17 cellular contexts compared by ENCODE assay signal in the genomic region with DNA sequence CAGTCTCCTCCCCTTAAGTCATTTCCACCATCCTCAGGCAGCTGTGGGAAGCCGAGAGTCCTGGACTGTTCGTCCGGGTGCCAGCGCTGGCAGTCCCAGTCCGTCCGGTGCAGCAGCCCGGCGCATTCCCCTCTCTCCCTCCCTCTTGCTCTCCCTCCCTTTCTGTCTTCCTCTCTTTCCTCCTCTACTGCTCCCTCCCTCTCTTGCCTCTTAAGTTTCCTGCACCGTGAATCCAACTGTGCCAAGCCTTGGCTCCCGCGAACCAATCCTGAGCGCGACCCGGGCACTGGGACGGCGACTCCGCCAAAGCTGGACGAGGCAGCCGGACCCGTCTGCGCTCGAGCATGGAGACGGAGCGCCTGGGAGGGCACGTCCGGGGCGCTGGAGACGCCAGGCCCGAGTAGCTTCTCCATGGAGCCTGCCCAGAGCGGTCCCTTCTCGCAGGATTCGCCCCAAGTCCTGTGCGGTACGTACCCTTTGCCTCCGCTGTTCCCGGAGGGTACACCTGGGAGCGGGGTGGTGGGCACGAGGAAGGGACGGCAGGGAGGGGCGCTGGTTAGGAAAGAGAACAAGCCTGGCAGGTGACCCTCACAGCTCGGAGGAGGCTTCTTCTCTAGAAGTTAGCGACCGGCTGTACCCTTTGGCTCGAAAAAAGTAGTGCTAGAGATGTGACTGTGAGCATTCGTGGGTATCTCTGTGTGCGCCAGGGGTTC. TPM values are rescaled to one million over a fixed set of nuclear protein-coding genes. Genes with fewer than 3 reads are reported as not detected.
DNase-seq lines count a peak whose midpoint lies in the region; ATAC-seq and TF ChIP-seq lines count a peak whose summit lies in the region.
"Had no signal": no experiment of that assay in that cellular context is flagged by ENCODE, and none has a peak within 500 bp of the region (broad histone marks: within the 10 kb centered on the region; RNA-seq: fewer than 3 reads in every experiment).

No MANE protein-coding gene starts in this region.

- H3K4me1 Mint-ChIP-seq in activated T-cell treated with anti-CD3 and anti-CD28 coated beads, Interleukin-2, amount 50 U/mL, for 24 hours (ENCODE audit: low read depth): peaks cover 33% of the 10 kb centered on the region
- H3K4me1 Mint-ChIP-seq in type B pancreatic cell (ENCODE audit: unreplicated experiment): no peaks in the 10 kb centered on the region

- H3K27me3 Mint-ChIP-seq in activated T-cell treated with anti-CD3 and anti-CD28 coated beads, Interleukin-2, amount 50 U/mL, for 24 hours: peaks cover 92% of the 10 kb centered on the region
- peaks cover 96% of the 10 kb centered on the region for H3K27me3 Mint-ChIP-seq in type B pancreatic cell

- peak overlapping the region; percentile 60 for H3K4me3 ChIP-seq in iPS-18c (ENCODE audit: insufficient read depth, low read depth, low read length)
- H3K4me3 ChIP-seq: skin epidermis, transverse colon had no signal

- ATAC-seq in HG03378 (IDR thresholded peaks at IDR 0.05; ENCODE audit: unreplicated experiment): no peak

- H3K9me3 Mint-ChIP-seq in activated T-cell treated with anti-CD3 and anti-CD28 coated beads, Interleukin-2, amount 50 U/mL, for 24 hours: no peaks in the 10 kb centered on the region
- H3K9me3 Mint-ChIP-seq in type B pancreatic cell: no peaks in the 10 kb centered on the region

- no peaks in the 10 kb centered on the region for H3K9me3 ChIP-seq in iPS-18c (ENCODE audit: control insufficient read depth, insufficient read depth, low read length)
- H3K9me3 ChIP-seq: transverse colon had no signal

- H3K27ac Mint-ChIP-seq in activated T-cell treated with anti-CD3 and anti-CD28 coated beads, Interleukin-2, amount 50 U/mL, for 24 hours: no peak overlapping the region
- H3K27ac Mint-ChIP-seq in type B pancreatic cell: no peak overlapping the region
- H3K27ac Mint-ChIP-seq: HFFc6; natural killer cell treated with Interleukin-12 subunit alpha and Interleukin-12 subunit beta and Interleukin-15 and Interleukin-18, amount 100 ng/mL, for 72 hours had no signal

- no peak for TF ChIP-seq CTCF in type B pancreatic cell (conservative IDR thresholded peaks at IDR 0.05)

- peak overlapping the region; percentile 25 for H3K4me3 Mint-ChIP-seq in activated T-cell treated with anti-CD3 and anti-CD28 coated beads, Interleukin-2, amount 50 U/mL, for 24 hours
- H3K4me3 Mint-ChIP-seq in type B pancreatic cell: peak overlapping the region; percentile 83
- H3K4me3 Mint-ChIP-seq: activated CD4-positive, alpha-beta T cell treated with anti-CD3 and anti-CD28 coated beads, Interleukin-2, amount 10 ng/mL, durations not matched to agents 24 days and 14 days; HFFc6; natural killer cell treated with Interleukin-12 subunit alpha and Interleukin-12 subunit beta and Interleukin-15 and Interleukin-18, amount 100 ng/mL, for 72 hours had no signal

- no peak for DNase-seq in activated T-cell treated with anti-CD3 and anti-CD28 coated beads, Interleukin-2, amount 50 U/mL, for 24 hours
- no peak for DNase-seq in activated T-cell treated with anti-CD3 and anti-CD28 coated beads for 4 hours
- peak; percentile 72 for DNase-seq in SK-N-DZ (ENCODE audit: low spot score)
- DNase-seq in type B pancreatic cell (ENCODE audit: extremely low spot score, unreplicated experiment): peak; percentile 68
- no peak for DNase-seq in HCEC 1CT
- DNase-seq in cerebellum (ENCODE audit: low spot score): no peak
- DNase-seq: cortex of kidney, DMS79, HFFc6, transverse colon had no signal

- no peaks in the 10 kb centered on the region for H3K36me3 Mint-ChIP-seq in activated T-cell treated with anti-CD3 and anti-CD28 coated beads, Interleukin-2, amount 50 U/mL, for 24 hours (ENCODE audit: low read depth)
- H3K36me3 Mint-ChIP-seq in type B pancreatic cell: no peaks in the 10 kb centered on the region

RNA-seq across cellular contexts. Expression of gene NXPH1, which starts 1.0 kb away (rescaled TPM):
- 10.4 and 15.8 TPM in 2 replicates for polyA plus RNA-seq in SK-N-DZ (2014; cell fraction: cytosol; rRNA removed)
- polyA plus RNA-seq in SK-N-DZ (2014; cell fraction: nucleus; rRNA removed): 6.5 and 7.9 TPM in 2 replicates
- total RNA-seq in type B pancreatic cell (ENCODE audit: low replicate concordance) (0.29 and 0.33 TPM in 2 replicates), cerebellum (22.4 TPM)
- total RNA-seq: activated CD4-positive, alpha-beta T cell treated with anti-CD3 and anti-CD28 coated beads, Interleukin-2, amount 10 ng/mL, durations not matched to agents 24 days and 14 days; HFFc6; natural killer cell treated with Interleukin-12 subunit alpha and Interleukin-12 subunit beta and Interleukin-15 and Interleukin-18, amount 100 ng/mL, for 72 hours; OCI-LY7; T-helper 1 cell treated with Interleukin-12 subunit alpha and Interleukin-12 subunit beta and Interleukin-4 antibody, amounts not matched to agents 30 ng/mL and 1 ng/mL, for 36 hours; transverse colon had no signal

Comparison
In these comparisons a context has a peak if more than half of its experiments do, and no peak if none do; other contexts are left out.
1. DNase-seq: peak in SK-N-DZ (single experiment) and type B pancreatic cell (single experiment); none in activated T-cell treated with anti-CD3 and anti-CD28 coated beads, Interleukin-2, amount 50 U/mL, for 24 hours (single experiment), activated T-cell treated with anti-CD3 and anti-CD28 coated beads for 4 hours (single experiment), HCEC 1CT (single experiment) and cerebellum (single experiment).
2. RNA of gene NXPH1, which starts 1.0 kb away (total RNA-seq): 22.4 TPM in cerebellum (single experiment); 0.29 to 0.33 TPM in type B pancreatic cell; every median in the first group is over 10 times any median in the second.